Comparison of ENCODE assay signal across 6 cellular contexts in genomic region chr20:3092611-3093379, GRCh38. TPM values are rescaled to one million over a fixed set of nuclear protein-coding genes. Genes with fewer than 3 reads are reported as not detected.
DNase-seq lines count a peak whose midpoint lies in the region; ATAC-seq and TF ChIP-seq lines count a peak whose summit lies in the region.
"Had no signal": no experiment of that assay in that cellular context is flagged by ENCODE, and none has a peak within 500 bp of the region (broad histone marks: within the 10 kb centered on the region; RNA-seq: fewer than 3 reads in every experiment).

No MANE protein-coding gene starts in this region.

- H3K4me3 Mint-ChIP-seq in activated CD4-positive, alpha-beta memory T cell treated with anti-CD3 and anti-CD28 coated beads for 36 hours: peak overlapping the region; percentile 74

- intact Hi-C loops in activated CD4-positive, alpha-beta memory T cell treated with anti-CD3 and anti-CD28 coated beads for 36 hours (cut with micrococcal nuclease): loop anchor here (10.0 kb wide), 1 partner anchor 62 kb away; the partner anchor contains the start of genes FASTKD5 and UBOX5
- intact Hi-C loops in testis (cut with DNase I; ENCODE audit: low total_unique reads): no loop called here

- peaks cover 14% of the 10 kb centered on the region for H3K4me1 Mint-ChIP-seq in activated CD4-positive, alpha-beta memory T cell treated with anti-CD3 and anti-CD28 coated beads for 36 hours (ENCODE audit: low read depth)

- TF ChIP-seq POLR2A in testis (IDR thresholded peaks at IDR 0.05): no peak

- H3K9me3 Mint-ChIP-seq in activated CD4-positive, alpha-beta memory T cell treated with anti-CD3 and anti-CD28 coated beads for 36 hours: no peaks in the 10 kb centered on the region

- TF ChIP-seq CTCF in foreskin fibroblast (IDR thresholded peaks at IDR 0.05; ENCODE audit: low read depth, low read length) (no peak), testis (IDR thresholded peaks at IDR 0.05) (no peak)

- peak overlapping the region; percentile 62 for H3K27ac Mint-ChIP-seq in activated CD4-positive, alpha-beta memory T cell treated with anti-CD3 and anti-CD28 coated beads for 36 hours

- H3K27ac ChIP-seq in testis: no peak overlapping the region

- no peaks in the 10 kb centered on the region for H3K36me3 ChIP-seq in testis (ENCODE audit: low read depth, missing control alignments)

- DNase-seq in activated CD4-positive, alpha-beta memory T cell treated with anti-CD3 and anti-CD28 coated beads for 36 hours: peak; percentile 54
- peak in 1 of 2 donors; percentile 32 for DNase-seq in foreskin fibroblast
- no peak for DNase-seq in testis
- no peak for DNase-seq in NCI-H1105 treated with DMSO at 0.1 percent for 48 hours (lab: John Stamatoyannopoulos, UW)

- CTCF ChIA-PET in activated CD4-positive, alpha-beta memory T cell treated with anti-CD3 and anti-CD28 coated beads for 36 hours (lab: Charles Lee): interaction anchor here (0.7 to 1.0 kb wide), 2 partner anchors 8 to 349 kb away, joined by 3 to 4 read pairs; no protein-coding TSS in a partner anchor

- POLR2A ChIA-PET in activated CD4-positive, alpha-beta memory T cell treated with anti-CD3 and anti-CD28 coated beads for 36 hours (lab: Charles Lee): interaction anchor here (0.6 to 1.4 kb wide), 2 partner anchors 10 to 41 kb away, joined by 3 to 4 read pairs; no protein-coding TSS in a partner anchor

- WGBS in testis, 2 donors: 13 to 19% methylated on average over 11 to 76 of the region's 81 CpGs

- ATAC-seq in HG03457 (IDR thresholded peaks at IDR 0.05; ENCODE audit: unreplicated experiment): no peak

- H3K9me3 ChIP-seq in testis: no peaks in the 10 kb centered on the region

- H3K27me3 Mint-ChIP-seq in activated CD4-positive, alpha-beta memory T cell treated with anti-CD3 and anti-CD28 coated beads for 36 hours: peaks cover 10% of the 10 kb centered on the region

- peak overlapping the region; percentile 5 to 16 for H3K4me3 ChIP-seq in foreskin fibroblast (ENCODE audit: low read depth in 1 of 2, low read length in 2 of 2)
- peak overlapping the region; percentile 24 to 37 for H3K4me3 ChIP-seq in testis

- no peaks in the 10 kb centered on the region for H3K36me3 Mint-ChIP-seq in activated CD4-positive, alpha-beta memory T cell treated with anti-CD3 and anti-CD28 coated beads for 36 hours

- no peaks in the 10 kb centered on the region for H3K27me3 ChIP-seq in testis

- no peaks in the 10 kb centered on the region for H3K4me1 ChIP-seq in testis

RNA-seq across cellular contexts. Expression of gene AVP, which starts 8.3 kb away (rescaled TPM):
- total RNA-seq in activated CD4-positive, alpha-beta memory T cell treated with anti-CD3 and anti-CD28 coated beads for 36 hours: not detected
- total RNA-seq in testis: 1 to 10 TPM in 1 of 2 donors, not detected in 1; 1.3 TPM
- not detected for polyA plus RNA-seq in testis (ENCODE audit: insufficient read depth, low read depth, low replicate concordance)
- total RNA-seq: SK-MEL-5 had no signal

RNA-seq across cellular contexts. Expression of gene OXT, which starts 21.4 kb away (rescaled TPM):
- 1 to 10 TPM in 1 of 2 experiments, not detected in 1; 1.0 TPM for total RNA-seq in activated CD4-positive, alpha-beta memory T cell treated with anti-CD3 and anti-CD28 coated beads for 36 hours
- 1 to 10 TPM; 3.7 to 6.7 TPM for total RNA-seq in testis
- 1.7 TPM for polyA plus RNA-seq in testis (ENCODE audit: insufficient read depth, low read depth, low replicate concordance)
- total RNA-seq: SK-MEL-5 had no signal

RNA-seq across cellular contexts. Expression of gene MRPS26, which starts 46.9 kb away (rescaled TPM):
- 100 to 1,000 TPM; 155 to 158 TPM for total RNA-seq in activated CD4-positive, alpha-beta memory T cell treated with anti-CD3 and anti-CD28 coated beads for 36 hours
- total RNA-seq in testis: 10 to 100 TPM; 37.4 to 55.9 TPM
- 28.3 TPM for polyA plus RNA-seq in testis (ENCODE audit: insufficient read depth, low read depth, low replicate concordance)

RNA-seq across cellular contexts. Expression of gene GNRH2, which starts 49.4 kb away (rescaled TPM):
- 10 to 100 TPM; 17.3 to 24.0 TPM for total RNA-seq in activated CD4-positive, alpha-beta memory T cell treated with anti-CD3 and anti-CD28 coated beads for 36 hours
- total RNA-seq in testis: not detected
- polyA plus RNA-seq in testis (ENCODE audit: insufficient read depth, low read depth, low replicate concordance): 2.6 TPM
- total RNA-seq: SK-MEL-5 had no signal
